Comparison of ENCODE assay signal across 13 cellular contexts in genomic region chr17:83191388-83192160, GRCh38.
DNase-seq lines count a peak whose midpoint lies in the region; ATAC-seq and TF ChIP-seq lines count a peak whose summit lies in the region.
"Had no signal": no experiment of that assay in that cellular context is flagged by ENCODE, and none has a peak within 500 bp of the region (broad histone marks: within the 10 kb centered on the region; RNA-seq: fewer than 3 reads in every experiment).

No MANE protein-coding gene starts in this region.

- DNase-seq in heart left ventricle (peak in 3 of 5 donors; percentile 8 to 22 (median 17)), Right ventricle myocardium superior (no peak), left cardiac atrium (peak; percentile 7), prostate gland (ENCODE audit: low spot score) (peak; percentile 1), HFFc6 (no peak)
- DNase-seq: activated gamma-delta T cell, C1 segment of cervical spinal cord, NCI-H1417 treated with DMSO at 0.1 percent for 48 hours had no signal

- peaks cover 14% of the 10 kb centered on the region for H3K9me3 Mint-ChIP-seq in HFFc6

- WGBS in heart left ventricle, 4 donors: 91 to 96% (median 95%) methylated on average over 11 of the region's 11 CpGs
- 94% methylated on average over 11 of the region's 11 CpGs for WGBS in prostate gland

- peaks cover 54% of the 10 kb centered on the region for H3K4me1 Mint-ChIP-seq in HFFc6 (ENCODE audit: low read depth)

- intact Hi-C loops in heart left ventricle (cut with DNase I) (no loop called here), Right ventricle myocardium superior (cut with DNase I) (no loop called here), left cardiac atrium (cut with DNase I) (no loop called here), prostate gland (cut with DNase I) (no loop called here)

- TF ChIP-seq POLR2A in heart left ventricle (IDR thresholded peaks at IDR 0.05) (no peak), prostate gland (IDR thresholded peaks at IDR 0.05) (no peak)

- no peak overlapping the region for H3K27ac Mint-ChIP-seq in HFFc6

- H3K4me3 Mint-ChIP-seq in HFFc6: no peak overlapping the region

- ATAC-seq in heart left ventricle: no peak
- no peak for ATAC-seq in Right ventricle myocardium superior (ENCODE audit: poor library complexity)
- ATAC-seq in left cardiac atrium: no peak
- no peak for ATAC-seq in HG02678 (IDR thresholded peaks at IDR 0.05; ENCODE audit: unreplicated experiment)
- ATAC-seq in HG02885 (IDR thresholded peaks at IDR 0.05; ENCODE audit: poor library complexity, unreplicated experiment): no peak
- no peak for ATAC-seq in HG03342 (IDR thresholded peaks at IDR 0.05; ENCODE audit: unreplicated experiment)

- peaks cover 16% of the 10 kb centered on the region for H3K36me3 Mint-ChIP-seq in HFFc6 (ENCODE audit: low read depth)

- no peaks in the 10 kb centered on the region for H3K27me3 ChIP-seq in heart left ventricle
- no peaks in the 10 kb centered on the region for H3K27me3 ChIP-seq in prostate gland (replicated peaks; ENCODE audit: insufficient read depth)
- H3K27me3 ChIP-seq: SJCRH30 had no signal

- no peak overlapping the region for H3K27ac ChIP-seq in heart left ventricle
- no peak overlapping the region for H3K27ac ChIP-seq in prostate gland

- H3K4me1 ChIP-seq in heart left ventricle (peaks cover 0 to 45% (median 22%) of the 10 kb centered on the region in 12 donors), prostate gland (replicated peaks) (no peaks in the 10 kb centered on the region)
- H3K4me1 ChIP-seq: HAP-1 had no signal

- H3K4me3 ChIP-seq in heart left ventricle (no peak overlapping the region), prostate gland (no peak overlapping the region)
- H3K4me3 ChIP-seq: HAP-1, SJCRH30 had no signal

- H3K9me3 ChIP-seq in heart left ventricle: peaks cover 0 to 10% (median 3%) of the 10 kb centered on the region in 12 donors
- H3K9me3 ChIP-seq in prostate gland: no peaks in the 10 kb centered on the region
- H3K9me3 ChIP-seq: HAP-1 had no signal

- no peak for TF ChIP-seq CTCF in heart left ventricle (IDR thresholded peaks at IDR 0.05)
- no peak for TF ChIP-seq CTCF in prostate gland (IDR thresholded peaks at IDR 0.05)
- no peak for TF ChIP-seq CTCF in HFFc6 (IDR thresholded peaks at IDR 0.05)

- H3K36me3 ChIP-seq in heart left ventricle (no peaks in the 10 kb centered on the region), prostate gland (no peaks in the 10 kb centered on the region)
- H3K36me3 ChIP-seq: HAP-1, SJCRH30 had no signal

- H3K27me3 Mint-ChIP-seq in HFFc6 (ENCODE audit: insufficient read depth): peaks cover 4% of the 10 kb centered on the region

Comparison
In these comparisons a context has a peak if more than half of its experiments do, and no peak if none do; other contexts are left out.
1. DNase-seq: peak in heart left ventricle (3 of 5), left cardiac atrium (single experiment) and prostate gland (single experiment); none in Right ventricle myocardium superior (single experiment) and HFFc6 (single experiment).